33 cellular contexts compared by ENCODE assay signal in genomic region chr1:99945174-99945573, GRCh38.
"Had no signal": no experiment of that assay in that cellular context is flagged by ENCODE, and none has a peak within 500 bp of the region (broad histone marks: within the 10 kb centered on the region; RNA-seq: fewer than 3 reads in every experiment).

No MANE protein-coding gene starts in this region.

- H3K36me3 Mint-ChIP-seq: activated naive CD8-positive, alpha-beta T cell; WTC11 had no signal

- ATAC-seq: activated CD8-positive, alpha-beta T cell treated with anti-CD3 and anti-CD28 coated beads for 36 hours; activated T-cell treated with anti-CD3 and anti-CD28 coated beads, Interleukin-2, amount 50 U/mL, for 4 hours; activated T-helper 17 cell treated with anti-CD3 and anti-CD28 coated beads, Interleukin-2, amount 50 U/mL, for 72 hours; foreskin keratinocyte; gastrocnemius medialis; heart left ventricle; WTC11 had no signal

- FAIRE-seq: astrocyte, bronchial epithelial cell, TTC549 had no signal

- DNase-seq: activated CD4-positive, alpha-beta T cell treated with anti-CD3 and anti-CD28 coated beads for 1 hour; activated CD4-positive, alpha-beta T cell treated with anti-CD3 and anti-CD28 coated beads for 4 hours; activated CD4-positive, alpha-beta T cell treated with anti-CD3 and anti-CD28 coated beads, Interleukin-2, amount 10 ng/mL, durations not matched to agents 7 days and 5 days; activated CD4-positive, alpha-beta T cell treated with anti-CD3 and anti-CD28 coated beads, Interleukin-2, amount 50 U/mL, for 4 hours; activated CD8-positive, alpha-beta memory T cell treated with anti-CD3 and anti-CD28 coated beads for 24 hours; activated CD8-positive, alpha-beta T cell treated with anti-CD3 and anti-CD28 coated beads for 36 hours; activated effector memory CD4-positive, alpha-beta T cell treated with Interleukin-2 at 50 U/mL for 16 hours; activated gamma-delta T cell treated with Interleukin-2 at 50 U/mL for 16 hours; activated naive CD4-positive, alpha-beta T cell treated with anti-CD3 and anti-CD28 coated beads, Interleukin-2, amount 50 U/mL, for 16 hours; activated naive CD4-positive, alpha-beta T cell treated with Interleukin-2 at 50 U/mL for 16 hours; activated T-cell treated with anti-CD3 and anti-CD28 coated beads, Interleukin-2, amount 50 U/mL, for 4 hours; amniotic stem cell; anterior cingulate cortex; brain microvascular endothelial cell; dorsolateral prefrontal cortex; effector memory CD4-positive, alpha-beta T cell; erythroblast; foreskin keratinocyte; gastrocnemius medialis; glutamatergic neuron; heart left ventricle; T-helper 2 cell had no signal

- H3K9me3 ChIP-seq: esophagus muscularis mucosa, gastrocnemius medialis, heart left ventricle had no signal

- H3K4me3 ChIP-seq: coronary artery, dorsolateral prefrontal cortex, esophagus muscularis mucosa, gastrocnemius medialis, heart left ventricle had no signal

- H3K4me1 Mint-ChIP-seq: activated CD4-positive, alpha-beta T cell treated with anti-CD3 and anti-CD28 coated beads, Interleukin-2, amount 10 ng/mL, durations not matched to agents 7 days and 5 days; activated T-helper 17 cell treated with anti-CD3 and anti-CD28 coated beads, Interleukin-2, amount 50 U/mL, for 72 hours; central memory CD8-positive, alpha-beta T cell; WTC11 had no signal

- H3K4me3 Mint-ChIP-seq: activated CD4-positive, alpha-beta T cell treated with anti-CD3 and anti-CD28 coated beads, Interleukin-2, amount 10 ng/mL, durations not matched to agents 7 days and 5 days; activated CD8-positive, alpha-beta T cell treated with anti-CD3 and anti-CD28 coated beads for 36 hours; activated naive CD8-positive, alpha-beta T cell; activated T-cell treated with anti-CD3 and anti-CD28 coated beads, Interleukin-2, amount 50 U/mL, for 4 hours; activated T-helper 17 cell treated with anti-CD3 and anti-CD28 coated beads, Interleukin-2, amount 50 U/mL, for 72 hours; central memory CD8-positive, alpha-beta T cell; dendritic cell treated with granulocyte-macrophage colony-stimulating factor and Interleukin-4, amounts not matched to agents 40 ng/mL and 50 ng/mL, for 4 days; WTC11 had no signal

- H3K27ac ChIP-seq: brain microvascular endothelial cell, coronary artery, dorsolateral prefrontal cortex, esophagus muscularis mucosa, foreskin keratinocyte, gastrocnemius medialis, heart left ventricle, VCaP had no signal

- H3K27me3 ChIP-seq: brain microvascular endothelial cell, dorsolateral prefrontal cortex, esophagus muscularis mucosa, foreskin keratinocyte, gastrocnemius medialis, heart left ventricle had no signal

- H3K9me3 Mint-ChIP-seq: activated CD4-positive, alpha-beta T cell treated with anti-CD3 and anti-CD28 coated beads, Interleukin-2, amount 10 ng/mL, durations not matched to agents 7 days and 5 days; activated CD8-positive, alpha-beta T cell treated with anti-CD3 and anti-CD28 coated beads for 36 hours; activated T-cell treated with anti-CD3 and anti-CD28 coated beads, Interleukin-2, amount 50 U/mL, for 4 hours; activated T-helper 17 cell treated with anti-CD3 and anti-CD28 coated beads, Interleukin-2, amount 50 U/mL, for 72 hours; central memory CD8-positive, alpha-beta T cell; dendritic cell treated with granulocyte-macrophage colony-stimulating factor and Interleukin-4, amounts not matched to agents 40 ng/mL and 50 ng/mL, for 4 days; WTC11 had no signal

- H3K27me3 Mint-ChIP-seq: activated CD8-positive, alpha-beta T cell treated with anti-CD3 and anti-CD28 coated beads for 36 hours; activated naive CD8-positive, alpha-beta T cell; activated T-helper 17 cell treated with anti-CD3 and anti-CD28 coated beads, Interleukin-2, amount 50 U/mL, for 72 hours; dendritic cell treated with granulocyte-macrophage colony-stimulating factor and Interleukin-4, amounts not matched to agents 40 ng/mL and 50 ng/mL, for 4 days had no signal

- H3K4me1 ChIP-seq: esophagus muscularis mucosa, gastrocnemius medialis had no signal

- H3K36me3 ChIP-seq: brain microvascular endothelial cell, esophagus muscularis mucosa, gastrocnemius medialis, heart left ventricle had no signal

- H3K27ac Mint-ChIP-seq: activated CD4-positive, alpha-beta T cell treated with anti-CD3 and anti-CD28 coated beads, Interleukin-2, amount 10 ng/mL, durations not matched to agents 7 days and 5 days; activated CD8-positive, alpha-beta T cell treated with anti-CD3 and anti-CD28 coated beads for 36 hours; activated naive CD8-positive, alpha-beta T cell; activated T-helper 17 cell treated with anti-CD3 and anti-CD28 coated beads, Interleukin-2, amount 50 U/mL, for 72 hours; dendritic cell treated with granulocyte-macrophage colony-stimulating factor and Interleukin-4, amounts not matched to agents 40 ng/mL and 50 ng/mL, for 4 days; WTC11 had no signal
